In genomic region chr10:85997544-85997943, GRCh38 we compare ENCODE assay signal across 34 cellular contexts.
"Had no signal": no experiment of that assay in that cellular context is flagged by ENCODE, and none has a peak within 500 bp of the region (broad histone marks: within the 10 kb centered on the region; RNA-seq: fewer than 3 reads in every experiment).

No MANE protein-coding gene starts in this region.

- H3K36me3 ChIP-seq: adrenal gland, ascending aorta, brain microvascular endothelial cell, breast epithelium, cardiac muscle cell had no signal

- H3K4me1 ChIP-seq: adrenal gland, ascending aorta, body of pancreas, breast epithelium had no signal

- DNase-seq: activated effector memory CD4-positive, alpha-beta T cell treated with anti-CD3 and anti-CD28 coated beads, Interleukin-2, amount 50 U/mL, for 16 hours; activated effector memory CD4-positive, alpha-beta T cell treated with Interleukin-2 at 50 U/mL for 16 hours; activated gamma-delta T cell; activated gamma-delta T cell treated with Interleukin-2 at 50 U/mL for 16 hours; activated naive CD4-positive, alpha-beta T cell; activated naive CD4-positive, alpha-beta T cell treated with anti-CD3 and anti-CD28 coated beads for 36 hours; activated naive CD4-positive, alpha-beta T cell treated with anti-CD3 and anti-CD28 coated beads, Interleukin-2, amount 10 ng/mL, durations not matched to agents 7 days and 5 days; activated naive CD4-positive, alpha-beta T cell treated with anti-CD3 and anti-CD28 coated beads, Interleukin-2, amount 50 U/mL, for 16 hours; activated naive CD4-positive, alpha-beta T cell treated with Interleukin-2 at 50 U/mL for 16 hours; activated naive CD8-positive, alpha-beta T cell treated with anti-CD3 and anti-CD28 coated beads for 36 hours; activated naive CD8-positive, alpha-beta T cell treated with anti-CD3 and anti-CD28 coated beads, Interleukin-2, amount 10 ng/mL, durations not matched to agents 7 days and 5 days; activated naive CD8-positive, alpha-beta T cell treated with anti-CD3 and anti-CD28 coated beads, Interleukin-2, amount 50 U/mL, for 24 hours; activated T-cell treated with anti-CD3 and anti-CD28 coated beads, Interleukin-2, amount 50 U/mL, for 1 hour; activated T-cell treated with anti-CD3 and anti-CD28 coated beads, Interleukin-2, amount 50 U/mL, for 24 hours; activated T-cell treated with anti-CD3 and anti-CD28 coated beads, Interleukin-2, amount 50 U/mL, for 4 hours; activated T-cell treated with anti-CD3 and anti-CD28 coated beads, Interleukin-2, amount 50 U/mL, for 48 hours; activated T-cell treated with anti-CD3 and anti-CD28 coated beads, Interleukin-2, amount 50 U/mL, for 72 hours; adrenal gland; amniotic stem cell; amygdala; anterior cingulate cortex; aorta; body of pancreas; brain microvascular endothelial cell; caudate nucleus; central memory CD4-positive, alpha-beta T cell; cerebellar nuclear complex had no signal

- H3K4me3 ChIP-seq: adrenal gland, ascending aorta, body of pancreas, breast epithelium, cardiac muscle cell had no signal

- H3K9me3 ChIP-seq: adrenal gland, ascending aorta, body of pancreas had no signal

- ATAC-seq: activated naive CD4-positive, alpha-beta T cell treated with anti-CD3 and anti-CD28 coated beads, Interleukin-2, amount 50 U/mL, for 72 hours; activated naive CD8-positive, alpha-beta T cell treated with anti-CD3 and anti-CD28 coated beads, Interleukin-2, amount 50 U/mL, for 24 hours; activated T-cell treated with anti-CD3 and anti-CD28 coated beads, Interleukin-2, amount 50 U/mL, for 4 hours; activated T-cell treated with anti-CD3 and anti-CD28 coated beads, Interleukin-2, amount 50 U/mL, for 72 hours; activated T-helper 17 cell treated with anti-CD3 and anti-CD28 coated beads, Interleukin-2, amount 50 U/mL, for 72 hours; body of pancreas had no signal

- H3K27ac ChIP-seq: adrenal gland, ascending aorta, body of pancreas, brain microvascular endothelial cell, breast epithelium, cardiac muscle cell had no signal

- FAIRE-seq: astrocyte, bronchial epithelial cell had no signal

- H3K27me3 ChIP-seq: adrenal gland, ascending aorta, body of pancreas, brain microvascular endothelial cell, breast epithelium, cardiac muscle cell had no signal
